Comparison of ENCODE assay signal across 21 cellular contexts in the genomic region with DNA sequence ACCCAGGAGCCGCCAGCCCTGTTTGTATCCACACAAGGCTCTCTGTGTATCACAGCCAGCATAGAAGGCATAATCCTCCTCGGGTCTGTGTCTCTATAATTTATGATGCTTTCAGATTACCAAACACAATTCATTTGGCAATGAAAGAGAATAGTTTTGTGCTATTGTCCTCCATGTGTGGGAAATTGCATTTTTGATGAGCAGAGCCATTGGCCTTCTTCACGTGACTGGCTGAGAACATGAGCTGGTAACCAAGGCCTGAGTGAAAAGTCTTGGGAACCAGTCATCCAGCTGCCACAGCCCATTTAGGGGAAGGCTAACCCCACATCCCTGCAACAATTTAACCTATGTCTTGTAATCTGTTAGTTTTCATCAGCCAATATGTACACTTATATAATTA.
"Had no signal": no experiment of that assay in that cellular context is flagged by ENCODE, and none has a peak within 500 bp of the region (broad histone marks: within the 10 kb centered on the region; RNA-seq: fewer than 3 reads in every experiment).

No MANE protein-coding gene starts in this region.

- H3K27me3 Mint-ChIP-seq: T-helper 17 cell had no signal

- H3K4me3 ChIP-seq: esophagus muscularis mucosa, lower lobe of right lung, smooth muscle cell had no signal

- H3K9me3 ChIP-seq: esophagus muscularis mucosa, lower lobe of right lung had no signal

- H3K4me1 Mint-ChIP-seq: naive thymus-derived CD4-positive, alpha-beta T cell had no signal

- H3K4me3 Mint-ChIP-seq: activated naive CD4-positive, alpha-beta T cell treated with anti-CD3 and anti-CD28 coated beads for 36 hours; activated T-cell treated with anti-CD3 and anti-CD28 coated beads, Interleukin-2, amount 50 U/mL, for 72 hours; naive thymus-derived CD4-positive, alpha-beta T cell; neural crest cell; T-helper 17 cell had no signal

- H3K4me2 ChIP-seq: smooth muscle cell had no signal

- H3K27ac Mint-ChIP-seq: activated naive CD4-positive, alpha-beta T cell treated with anti-CD3 and anti-CD28 coated beads for 36 hours; activated T-cell treated with anti-CD3 and anti-CD28 coated beads, Interleukin-2, amount 50 U/mL, for 72 hours; naive thymus-derived CD4-positive, alpha-beta T cell; T-helper 17 cell had no signal

- H3K4me1 ChIP-seq: lower lobe of right lung had no signal

- ATAC-seq: activated T-cell treated with anti-CD3 and anti-CD28 coated beads, Interleukin-2, amount 50 U/mL, for 72 hours; left colon; lower lobe of right lung; naive thymus-derived CD4-positive, alpha-beta T cell; sciatic nerve; T-helper 17 cell had no signal

- DNase-seq: activated CD4-positive, alpha-beta T cell treated with anti-CD3 and anti-CD28 coated beads for 4 hours; activated CD4-positive, alpha-beta T cell treated with anti-CD3 and anti-CD28 coated beads, Interleukin-2, amount 50 U/mL, for 48 hours; activated CD4-positive, CD25-positive, alpha-beta regulatory T cell; activated effector memory CD4-positive, alpha-beta T cell treated with Interleukin-2 at 50 U/mL for 16 hours; activated naive CD4-positive, alpha-beta T cell treated with anti-CD3 and anti-CD28 coated beads for 36 hours; activated T-cell treated with anti-CD3 and anti-CD28 coated beads, Interleukin-2, amount 50 U/mL, for 72 hours; brain microvascular endothelial cell; central memory CD4-positive, alpha-beta T cell; left colon; lower lobe of right lung; naive thymus-derived CD4-positive, alpha-beta T cell; occipital lobe; posterior cingulate gyrus; stimulated activated CD4-positive, alpha-beta T cell treated with anti-CD3 and anti-CD28 coated beads, Interleukin-15, amount 100 ng/mL, for 24 hours; stimulated activated naive CD4-positive, alpha-beta T cell; SW 1271; T-helper 17 cell had no signal

- H3K27ac ChIP-seq: brain microvascular endothelial cell, lower lobe of right lung had no signal

- H3K27me3 ChIP-seq: brain microvascular endothelial cell, esophagus muscularis mucosa had no signal

- H3K9me3 Mint-ChIP-seq: activated T-cell treated with anti-CD3 and anti-CD28 coated beads, Interleukin-2, amount 50 U/mL, for 72 hours; neural crest cell had no signal

- H3K36me3 ChIP-seq: lower lobe of right lung had no signal
